In the genomic region with DNA sequence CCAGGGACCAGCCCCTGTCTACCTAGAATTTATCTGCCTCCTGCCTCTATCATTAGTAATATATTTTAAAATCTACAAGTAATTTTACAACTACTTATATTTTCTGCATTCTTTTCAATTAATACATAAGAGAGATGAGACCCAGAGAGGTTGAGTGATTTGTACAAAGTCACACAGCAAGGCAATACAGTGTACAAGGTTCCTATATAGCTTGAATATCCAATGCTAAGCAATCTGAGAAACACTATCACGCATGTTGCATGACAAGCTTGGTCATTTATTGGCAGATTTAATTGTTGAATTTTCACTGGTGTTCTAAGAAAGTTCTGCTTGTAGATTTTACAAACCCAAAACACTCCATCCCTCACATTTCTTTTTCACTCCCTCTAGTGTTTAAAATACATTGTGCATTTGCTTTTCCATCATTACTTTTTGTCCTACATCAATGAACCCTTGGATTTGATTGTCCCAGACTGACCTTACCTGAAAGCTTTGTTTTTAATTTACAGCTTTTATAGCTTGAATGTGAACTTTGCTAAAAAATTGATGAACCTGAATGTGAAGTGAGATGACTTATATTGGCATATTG, we compare ENCODE assay signal across 1 cellular context.
TF ChIP-seq lines count a peak whose summit lies in the region.

No MANE protein-coding gene starts in this region.

TF ChIP-seq in HepG2, 621 proteins besides CTCF, POLR2A, EP300 and RAD21:
- no peak for TF ChIP-seq MEIS2 (CRISPR knock-in tag; IDR thresholded peaks at IDR 0.05)
- TF ChIP-seq SMC3 (IDR thresholded peaks at IDR 0.05; ENCODE audit: low read length), result peak; percentile 29; the same call in 1 of the 2 replicates
- TF ChIP-seq MZF1 (CRISPR knock-in tag; IDR thresholded peaks at IDR 0.05; ENCODE audit: borderline replicate concordance), result no peak
- TF ChIP-seq STAG1 (CRISPR knock-in tag; IDR thresholded peaks at IDR 0.05), result peak; percentile 35
- peak; percentile 60; the same call in 1 of the 2 replicates for TF ChIP-seq ZNF768 (CRISPR knock-in tag; IDR thresholded peaks at IDR 0.05)
